Comparison of ENCODE assay signal across 1 cellular context in the genomic region with DNA sequence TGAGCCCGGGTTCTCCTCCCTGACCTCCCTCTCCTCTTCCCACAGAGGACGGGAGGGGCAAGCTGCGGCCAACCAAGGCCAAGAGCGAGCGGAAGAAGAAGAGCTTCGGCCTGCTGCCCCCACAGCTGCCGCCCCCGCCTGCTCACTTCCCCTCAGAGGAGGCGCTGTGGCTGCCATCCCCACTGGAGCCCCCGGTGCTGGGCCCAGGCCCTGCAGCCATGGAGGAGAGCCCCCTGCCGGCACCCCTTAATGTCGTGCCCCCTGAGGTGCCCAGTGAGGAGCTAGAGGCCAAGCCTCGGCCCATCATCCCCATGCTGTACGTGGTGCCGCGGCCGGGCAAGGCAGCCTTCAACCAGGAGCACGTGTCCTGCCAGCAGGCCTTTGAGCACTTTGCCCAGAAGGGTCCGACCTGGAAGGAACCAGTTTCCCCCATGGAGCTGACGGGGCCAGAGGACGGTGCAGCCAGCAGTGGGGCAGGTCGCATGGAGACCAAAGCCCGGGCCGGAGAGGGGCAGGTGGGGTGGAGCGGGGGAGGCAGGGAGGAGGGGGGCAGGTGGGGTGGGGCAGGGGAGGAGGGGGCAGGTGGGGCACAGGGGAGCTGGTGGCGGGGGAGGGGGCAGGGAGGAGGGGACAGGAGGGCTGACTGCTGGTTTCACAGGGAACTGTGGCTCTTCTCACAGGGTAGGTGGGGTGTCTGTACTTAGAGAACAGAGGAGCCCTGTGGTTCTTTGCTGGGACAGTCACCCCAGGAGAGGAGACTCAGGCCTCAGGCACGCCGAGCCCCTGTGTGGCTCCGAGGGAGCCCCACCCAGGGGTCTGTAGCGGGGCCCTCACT.
TF ChIP-seq lines count a peak whose summit lies in the region.

No MANE protein-coding gene starts in this region.

TF ChIP-seq in GM12878, 131 proteins besides CTCF, POLR2A, EP300 and RAD21 (continued from another document):
- TF ChIP-seq ZBTB4 (CRISPR knock-in tag; IDR thresholded peaks at IDR 0.05) (no peak), FOXM1 (IDR thresholded peaks at IDR 0.05; ENCODE audit: low read depth, low read length) (no peak; the same call in 1 of the 2 replicates), EZH2 (IDR thresholded peaks at IDR 0.05; ENCODE audit: borderline replicate concordance, control insufficient read depth, low read depth, low read length) (no peak), MTA3 (IDR thresholded peaks at IDR 0.05; ENCODE audit: borderline replicate concordance, low read length) (no peak), RFX5 (IDR thresholded peaks at IDR 0.05; ENCODE audit: low read depth, low read length) (no peak), NRF1 (conservative IDR thresholded peaks at IDR 0.05; ENCODE audit: low read depth, low read length) (no peak), POLR2AphosphoS5 (IDR thresholded peaks at IDR 0.05; ENCODE audit: low read length) (no peak), EGR1 (IDR thresholded peaks at IDR 0.05; ENCODE audit: borderline replicate concordance in 1 of 2, low read depth in 2 of 2, low read length in 2 of 2) (peak; percentile 64 to 100), JUND (IDR thresholded peaks at IDR 0.05; ENCODE audit: low read depth, low read length) (no peak), TARDBP (IDR thresholded peaks at IDR 0.05; ENCODE audit: borderline replicate concordance) (0 out of 2 replicates have a peak, but pooled peaks have one; percentile 72), ZNF24 (IDR thresholded peaks at IDR 0.05) (no peak), WRNIP1 (IDR thresholded peaks at IDR 0.05; ENCODE audit: borderline replicate concordance, low read depth, low read length) (no peak), YBX1 (IDR thresholded peaks at IDR 0.05) (no peak), NR2F1 (conservative IDR thresholded peaks at IDR 0.05) (peak; percentile 83; the same call in 1 of the 2 replicates), CEBPB (IDR thresholded peaks at IDR 0.05; ENCODE audit: borderline replicate concordance in 1 of 2, low read depth in 2 of 2, low read length in 2 of 2) (no peak), HDAC6 (IDR thresholded peaks at IDR 0.05; ENCODE audit: unreplicated experiment) (no peak), NFXL1 (IDR thresholded peaks at IDR 0.05; ENCODE audit: borderline replicate concordance) (no peak), POLR2AphosphoS2 (IDR thresholded peaks at IDR 0.05; ENCODE audit: low read depth, low read length) (peak; percentile 72; the same call in 1 of the 2 replicates), MXI1 (IDR thresholded peaks at IDR 0.05; ENCODE audit: low read depth, low read length) (peak; percentile 55), ETV6 (conservative IDR thresholded peaks at IDR 0.05 in 1 of 2, IDR thresholded peaks at IDR 0.05 in 1 of 2; ENCODE audit: borderline replicate concordance in 1 of 2, low read depth in 1 of 2) (peak in 1 of 2 experiments; percentile 0; a peak in 1 of 4 replicates), KLF5 (IDR thresholded peaks at IDR 0.05; ENCODE audit: partially characterized antibody) (no peak), GATAD2B (conservative IDR thresholded peaks at IDR 0.05; ENCODE audit: low read depth) (peak; percentile 85), SMARCA5 (IDR thresholded peaks at IDR 0.05) (peak; percentile 1; the same call in 1 of the 2 replicates), IKZF1 (conservative IDR thresholded peaks at IDR 0.05) (peak; percentile 86), ZNF207 (IDR thresholded peaks at IDR 0.05; ENCODE audit: borderline replicate concordance) (0 out of 2 replicates have a peak, but pooled peaks have one; percentile 47), PRDM15 (CRISPR knock-in tag; IDR thresholded peaks at IDR 0.05) (no peak), CUX1 (IDR thresholded peaks at IDR 0.05; ENCODE audit: insufficient replicate concordance, low read depth, low read length) (no peak), SP1 (IDR thresholded peaks at IDR 0.05; ENCODE audit: low read depth, low read length) (peak; percentile 57)
- TF ChIP-seq, protein P1, sequence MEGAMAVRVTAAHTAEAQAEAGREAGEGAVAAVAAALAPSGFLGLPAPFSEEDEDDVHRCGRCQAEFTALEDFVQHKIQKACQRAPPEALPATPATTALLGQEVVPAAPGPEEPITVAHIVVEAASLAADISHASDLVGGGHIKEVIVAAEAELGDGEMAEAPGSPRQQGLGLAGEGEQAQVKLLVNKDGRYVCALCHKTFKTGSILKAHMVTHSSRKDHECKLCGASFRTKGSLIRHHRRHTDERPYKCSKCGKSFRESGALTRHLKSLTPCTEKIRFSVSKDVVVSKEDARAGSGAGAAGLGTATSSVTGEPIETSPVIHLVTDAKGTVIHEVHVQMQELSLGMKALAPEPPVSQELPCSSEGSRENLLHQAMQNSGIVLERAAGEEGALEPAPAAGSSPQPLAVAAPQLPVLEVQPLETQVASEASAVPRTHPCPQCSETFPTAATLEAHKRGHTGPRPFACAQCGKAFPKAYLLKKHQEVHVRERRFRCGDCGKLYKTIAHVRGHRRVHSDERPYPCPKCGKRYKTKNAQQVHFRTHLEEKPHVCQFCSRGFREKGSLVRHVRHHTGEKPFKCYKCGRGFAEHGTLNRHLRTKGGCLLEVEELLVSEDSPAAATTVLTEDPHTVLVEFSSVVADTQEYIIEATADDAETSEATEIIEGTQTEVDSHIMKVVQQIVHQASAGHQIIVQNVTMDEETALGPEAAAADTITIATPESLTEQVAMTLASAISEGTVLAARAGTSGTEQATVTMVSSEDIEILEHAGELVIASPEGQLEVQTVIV (IDR thresholded peaks at IDR 0.05; ENCODE audit: borderline replicate concordance, partially characterized antibody): no peak
- TF ChIP-seq, protein P2, sequence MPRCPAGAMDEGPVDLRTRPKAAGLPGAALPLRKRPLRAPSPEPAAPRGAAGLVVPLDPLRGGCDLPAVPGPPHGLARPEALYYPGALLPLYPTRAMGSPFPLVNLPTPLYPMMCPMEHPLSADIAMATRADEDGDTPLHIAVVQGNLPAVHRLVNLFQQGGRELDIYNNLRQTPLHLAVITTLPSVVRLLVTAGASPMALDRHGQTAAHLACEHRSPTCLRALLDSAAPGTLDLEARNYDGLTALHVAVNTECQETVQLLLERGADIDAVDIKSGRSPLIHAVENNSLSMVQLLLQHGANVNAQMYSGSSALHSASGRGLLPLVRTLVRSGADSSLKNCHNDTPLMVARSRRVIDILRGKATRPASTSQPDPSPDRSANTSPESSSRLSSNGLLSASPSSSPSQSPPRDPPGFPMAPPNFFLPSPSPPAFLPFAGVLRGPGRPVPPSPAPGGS (IDR thresholded peaks at IDR 0.05; ENCODE audit: borderline replicate concordance, insufficient read depth, low read depth, low read length, poor library complexity, severe bottlenecking): no peak
